29 cellular contexts compared by ENCODE assay signal in the genomic region with DNA sequence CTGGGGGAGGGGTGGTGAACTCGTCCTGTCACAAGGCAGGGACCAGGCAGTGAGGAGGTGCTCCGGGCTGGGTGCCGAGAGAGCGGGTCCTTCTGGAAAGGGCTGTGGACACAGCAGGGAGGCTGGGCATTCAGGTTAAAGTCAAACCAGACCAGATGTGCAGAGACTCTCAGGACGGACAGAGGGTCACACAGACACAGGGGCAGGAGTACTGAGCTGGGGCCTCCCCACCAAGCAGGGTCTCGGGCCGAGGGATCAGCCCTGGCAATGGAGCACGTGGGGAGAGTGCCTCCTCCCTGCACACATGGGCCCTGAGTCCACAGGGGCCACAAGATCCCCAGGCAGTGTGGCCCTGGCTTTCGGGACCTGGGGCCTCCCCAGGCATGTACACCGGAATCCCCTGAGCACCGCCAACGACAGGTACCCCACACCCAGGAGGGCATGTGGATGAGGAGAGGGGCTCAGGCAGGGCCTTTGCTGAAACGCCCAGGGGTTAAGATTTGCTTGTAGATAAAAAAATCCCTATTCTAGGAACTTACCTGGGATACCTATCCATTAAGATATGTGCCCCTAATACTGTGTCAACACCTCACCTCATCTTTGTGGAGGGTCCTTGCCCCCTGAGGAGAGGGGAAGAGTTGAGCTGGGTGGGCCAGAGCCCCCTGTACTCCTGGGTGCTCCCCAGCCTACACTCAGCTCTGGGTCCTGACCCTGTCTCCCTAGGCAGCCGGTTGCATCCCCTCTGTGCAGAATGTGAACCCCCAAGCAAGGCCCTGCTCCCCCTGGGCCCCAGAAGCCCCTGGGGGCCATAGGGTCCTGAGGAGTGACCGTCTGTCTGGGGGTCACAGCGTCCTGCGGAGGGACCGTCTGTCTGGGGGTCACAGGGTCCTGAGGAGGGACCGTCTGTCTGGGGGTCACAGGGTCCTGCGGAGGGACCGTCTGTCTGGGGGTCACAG. TPM values are rescaled to one million over a fixed set of nuclear protein-coding genes. Genes with fewer than 3 reads are reported as not detected.
A peak's percentile ranks its signal among the peaks of the same experiment; 100 is the strongest.
DNase-seq lines count a peak whose midpoint lies in the region; ATAC-seq, FAIRE-seq and TF ChIP-seq lines count a peak whose summit lies in the region.
"Had no signal": no experiment of that assay in that cellular context is flagged by ENCODE, and none has a peak within 500 bp of the region (broad histone marks: within the 10 kb centered on the region; RNA-seq: fewer than 3 reads in every experiment).

No MANE protein-coding gene starts in this region.

- H3K9me3 ChIP-seq in K562 (replicated peaks; ENCODE audit: control insufficient read depth, insufficient read depth, low read depth, low read length) (peaks cover 4% of the 10 kb centered on the region; the same call in 1 of the 2 replicates), mesenchymal stem cell (ENCODE audit: control insufficient read depth, low read length) (peaks cover 8% of the 10 kb centered on the region), aorta (ENCODE audit: control insufficient read depth, low read length) (no peaks in the 10 kb centered on the region)

- H4K8ac ChIP-seq in mesenchymal stem cell (ENCODE audit: low read length), result no peak overlapping the region

- H3K36me3 ChIP-seq in K562 (ENCODE audit: control insufficient read depth, insufficient read depth, low read length) (no peaks in the 10 kb centered on the region), mesenchymal stem cell (ENCODE audit: control insufficient read depth in 1 of 2, insufficient read depth in 2 of 2, low read depth in 1 of 2, low read length in 2 of 2) (peaks cover 0 to 3% of the 10 kb centered on the region in 2 experiments), aorta (ENCODE audit: control insufficient read depth in 1 of 2, insufficient read depth in 2 of 2, low read length in 1 of 2) (no peaks in the 10 kb centered on the region)
- H3K36me3 ChIP-seq: cardiac muscle cell had no signal

- CTCF ChIA-PET in K562 (lab: Yijun Ruan, JAX; ENCODE audit: low intra/inter-chr PET ratio), result interaction anchor here (0.7 to 1.3 kb wide), 2 partner anchors 77 to 78 kb away, joined by 3 to 5 read pairs; no protein-coding TSS in a partner anchor

- BruUV-seq in K562 (replicated peaks; lab: Mats Ljungman, UMichigan), result no TSS peak

- H2BK120ac ChIP-seq in mesenchymal stem cell (ENCODE audit: low read depth, low read length), result no peak overlapping the region

- no peaks in the 10 kb centered on the region for H3K9me1 ChIP-seq in K562 (ENCODE audit: control insufficient read depth, insufficient read depth, low read length)

- H2BK12ac ChIP-seq in mesenchymal stem cell (ENCODE audit: low read length in 2 of 2), result no peak overlapping the region

- DNase-seq in Right ventricle myocardium superior, result peak; percentile 22
- no peak for DNase-seq in left cardiac atrium
- DNase-seq in K562 (ENCODE audit: extremely low read depth in 1 of 4, low spot score in 3 of 4), result no peak
- no peak for DNase-seq in mesenchymal stem cell
- peak; percentile 48 to 66 for DNase-seq in aorta
- DNase-seq in stimulated activated naive CD4-positive, alpha-beta T cell treated with Interleukin-2 at 50 U/mL for 16 hours (lab: John Stamatoyannopoulos, UW), result no peak
- no peak for DNase-seq in NK-92 treated with Interleukin-12 subunit alpha and Interleukin-12 subunit beta, amount 100 ng/mL, for 24 hours (lab: John Stamatoyannopoulos, UW)
- DNase-seq in dorsolateral prefrontal cortex, result no peak
- DNase-seq: activated CD8-positive, alpha-beta memory T cell treated with anti-CD3 and anti-CD28 coated beads, Interleukin-2, amount 50 U/mL, for 48 hours; activated CD8-positive, alpha-beta T cell treated with anti-CD3 and anti-CD28 coated beads for 36 hours; CD4-positive, alpha-beta memory T cell; cortex of kidney; EL; left ventricle myocardium superior; MV-4-11; NCI-H1436; NCI-H2081; NCI-H526; SHP77 treated with DMSO at 0.1 percent for 48 hours; stimulated activated naive CD8-positive, alpha-beta T cell treated with anti-CD3 and anti-CD28 coated beads, Interleukin-15, Interleukin-2, amounts not matched to agents 100 U/mL and 50 U/mL, for 24 hours; SW 1271 had no signal

- no peaks in the 10 kb centered on the region for H3K79me2 ChIP-seq in K562 (ENCODE audit: control insufficient read depth, insufficient read depth, low read length)

- TF ChIP-seq RAD21 in K562 (CRISPR knock-in tag; conservative IDR thresholded peaks at IDR 0.05 in 1 of 2, IDR thresholded peaks at IDR 0.05 in 1 of 2), result no peak

- no peak for TF ChIP-seq CTCF in K562 (IDR thresholded peaks at IDR 0.05 in 2 of 3, conservative IDR thresholded peaks at IDR 0.05 in 1 of 3; ENCODE audit: insufficient read depth in 2 of 3, low read depth in 1 of 3, low read length in 3 of 3)
- TF ChIP-seq CTCF in dorsolateral prefrontal cortex (IDR thresholded peaks at IDR 0.05 in 54 of 56, conservative IDR thresholded peaks at IDR 0.05 in 2 of 56; ENCODE audit: low read depth in 1 of 56, partially characterized antibody in 56 of 56), result no peak

- 11% methylated on average over 20 of the region's 21 CpGs for WGBS in K562 (ENCODE audit: insufficient coverage, low coverage, missing lambda C conversion rate)
- 91% methylated on average over 19 of the region's 21 CpGs for WGBS in mesenchymal stem cell
- WGBS in aorta, 2 donors, result 89 to 90% methylated on average over 21 of the region's 21 CpGs

- in situ Hi-C loops in K562 (cut with MboI), result no loop called here

- TF ChIP-seq POLR2A in K562 (conservative IDR thresholded peaks at IDR 0.05), result no peak

- no peak overlapping the region for H3K18ac ChIP-seq in mesenchymal stem cell (ENCODE audit: low read depth in 1 of 2, low read length in 2 of 2)

- H3K9ac ChIP-seq in K562 (ENCODE audit: insufficient read depth in 1 of 2, low read depth in 2 of 2, low read length in 2 of 2) (0 out of 4 replicates have a peak overlapping the region, but pooled peaks of 1 of the 2 experiments have one; percentile 46), mesenchymal stem cell (ENCODE audit: low read length) (no peak overlapping the region)

- peak overlapping the region; percentile 26 for H2AK5ac ChIP-seq in mesenchymal stem cell (ENCODE audit: low read length, severe bottlenecking)

- H3K4me3 ChIP-seq in K562 (no peak overlapping the region), mesenchymal stem cell (ENCODE audit: insufficient read depth in 1 of 2, low read depth in 1 of 2, low read length in 2 of 2) (no peak overlapping the region), aorta (ENCODE audit: low read length in 2 of 2) (no peak overlapping the region), dorsolateral prefrontal cortex (no peak overlapping the region)
- H3K4me3 ChIP-seq: cardiac muscle cell, skin epidermis had no signal

- intact Hi-C loops in Right ventricle myocardium superior (cut with DNase I), result no loop called here
- intact Hi-C loops in left cardiac atrium (cut with DNase I), result no loop called here
- intact Hi-C loops in K562 (cut with micrococcal nuclease), result loop anchor here (2.0 kb wide), 1 partner anchor 79 kb away; no protein-coding TSS in a partner anchor
- intact Hi-C loops in aorta (cut with DNase I), result no loop called here
- intact Hi-C loops in dorsolateral prefrontal cortex (cut with DNase I), result no loop called here

- peak overlapping the region in 1 of 2 experiments; percentile 26 for H3K14ac ChIP-seq in mesenchymal stem cell (ENCODE audit: low read length in 2 of 2)

- no peak overlapping the region for H4K91ac ChIP-seq in mesenchymal stem cell (ENCODE audit: low read length)

- no peak overlapping the region for H3K23ac ChIP-seq in mesenchymal stem cell (ENCODE audit: low read length in 2 of 2)

- H3K79me1 ChIP-seq in mesenchymal stem cell (replicated peaks; ENCODE audit: low read length, poor library complexity, severe bottlenecking), result no peaks in the 10 kb centered on the region

- H2AFZ ChIP-seq in K562 (ENCODE audit: low read depth, low read length) (no peak overlapping the region), mesenchymal stem cell (ENCODE audit: low read depth, low read length) (no peak overlapping the region)

- peaks cover 41 to 66% of the 10 kb centered on the region in 2 experiments for H3K27me3 ChIP-seq in K562 (ENCODE audit: control insufficient read depth in 2 of 2, insufficient read depth in 2 of 2, low read length in 2 of 2)
- H3K27me3 ChIP-seq in mesenchymal stem cell (ENCODE audit: control insufficient read depth in 1 of 2, insufficient read depth in 1 of 2, low read length in 2 of 2), result peaks cover 0 to 32% of the 10 kb centered on the region in 2 experiments
- no peaks in the 10 kb centered on the region for H3K27me3 ChIP-seq in aorta (ENCODE audit: control insufficient read depth in 1 of 2, insufficient read depth in 2 of 2, low read length in 1 of 2)
- H3K27me3 ChIP-seq in dorsolateral prefrontal cortex, result peaks cover 0 to 31% (median 0%) of the 10 kb centered on the region in 45 donors
- H3K27me3 ChIP-seq: cardiac muscle cell had no signal

- TF ChIP-seq EP300 in K562 (IDR thresholded peaks at IDR 0.05; ENCODE audit: low read length), result no peak

- H3K4me2 ChIP-seq in K562 (ENCODE audit: insufficient read depth, low read length), result no peak overlapping the region
- H3K4me2 ChIP-seq in mesenchymal stem cell (ENCODE audit: low read length, poor library complexity, severe bottlenecking), result no peak overlapping the region

- POLR2A ChIA-PET in K562 (lab: Yijun Ruan, JAX), result interaction anchor here (0.7 kb wide), 1 partner anchor 195 kb away, joined by 3 read pairs; no protein-coding TSS in a partner anchor

- H3K27ac ChIP-seq in K562 (ENCODE audit: extremely low read depth, low read depth, low read length) (no peak overlapping the region), mesenchymal stem cell (ENCODE audit: low read length, poor library complexity, severe bottlenecking) (no peak overlapping the region), aorta (ENCODE audit: low read depth in 1 of 2, low read length in 2 of 2) (no peak overlapping the region), dorsolateral prefrontal cortex (no peak overlapping the region)
- H3K27ac ChIP-seq: cardiac muscle cell, skin epidermis had no signal

- no peak for FAIRE-seq in K562 (lab: Jason Lieb, UNC)
- FAIRE-seq: A204.1, astrocyte, GM18507 had no signal

- H3K4ac ChIP-seq in mesenchymal stem cell (ENCODE audit: low read depth in 1 of 2, low read length in 2 of 2), result no peak overlapping the region

- H3K4me1 ChIP-seq in K562 (replicated peaks in 1 of 2; ENCODE audit: control insufficient read depth in 2 of 2, insufficient read depth in 2 of 2, low read length in 2 of 2), result peaks cover 0 to 28% of the 10 kb centered on the region in 2 experiments; a peak in 2 of 5 replicates
- peaks cover 40% of the 10 kb centered on the region for H3K4me1 ChIP-seq in mesenchymal stem cell (ENCODE audit: control insufficient read depth, insufficient read depth, low read depth, low read length)
- peaks cover 2 to 3% of the 10 kb centered on the region in 2 donors for H3K4me1 ChIP-seq in aorta (ENCODE audit: control insufficient read depth in 1 of 2, insufficient read depth in 2 of 2, low read length in 2 of 2)

- ATAC-seq in Right ventricle myocardium superior (ENCODE audit: poor library complexity) (no peak), left cardiac atrium (no peak), K562 (no peak), aorta (ENCODE audit: low FRiP score) (no peak)
- ATAC-seq: activated CD8-positive, alpha-beta T cell treated with anti-CD3 and anti-CD28 coated beads for 36 hours; activated naive CD4-positive, alpha-beta T cell treated with anti-CD3 and anti-CD28 coated beads, Interleukin-2, amount 50 U/mL, for 72 hours; activated T-helper 17 cell treated with anti-CD3 and anti-CD28 coated beads, Interleukin-2, amount 50 U/mL, for 72 hours; left ventricle myocardium superior; Panc1; stimulated activated naive CD8-positive, alpha-beta T cell treated with anti-CD3 and anti-CD28 coated beads, Interleukin-15, Interleukin-2, amounts not matched to agents 100 U/mL and 50 U/mL, for 24 hours had no signal

- peaks cover 5% of the 10 kb centered on the region; the same call in 1 of the 2 replicates for H4K20me1 ChIP-seq in K562 (replicated peaks; ENCODE audit: control insufficient read depth, insufficient read depth, low read length)

- H2BK5ac ChIP-seq in mesenchymal stem cell (ENCODE audit: low read depth, low read length, poor library complexity, severe bottlenecking), result no peak overlapping the region

- no peak overlapping the region for H2BK15ac ChIP-seq in mesenchymal stem cell (ENCODE audit: low read depth, poor library complexity, severe bottlenecking)

RNA-seq across cellular contexts. Expression of a gene that starts 46.9 kb away (rescaled TPM):
- total RNA-seq in Right ventricle myocardium superior (11.6 TPM), left cardiac atrium (10 to 100 TPM; 20.6 to 21.7 TPM), K562 (2014; rRNA removed) (7.7 and 9.1 TPM in 2 replicates), K562 (2014; rRNA removed; fragmentation: Illumina TruSeq; extraction: Trizol) (8.3 TPM in 2 replicates), K562 (2015; rRNA removed; fragmentation: Illumina TruSeq; extraction: Trizol) (6.4 and 7.1 TPM in 2 replicates), K562 (2021) (12.0 and 16.0 TPM in 2 replicates), aorta (100 to 1,000 TPM in 1 of 2 donors, 10 to 100 TPM in 1; 87.9 to 224 TPM), dorsolateral prefrontal cortex (10 to 100 TPM; 22.6 to 83.5 (median 57.4) TPM)
- 40.2 and 48.3 TPM in 2 replicates for total RNA-seq in K562 (2011; cell fraction: chromatin; rRNA removed; ENCODE audit: low replicate concordance)
- 29.0 and 30.4 TPM in 2 replicates for total RNA-seq in K562 (2011; cell fraction: nucleolus; rRNA removed)
- 24.6 and 33.4 TPM in 2 replicates for total RNA-seq in K562 (2011; cell fraction: nucleoplasm; rRNA removed)
- polyA plus RNA-seq in K562 (2011; rRNA removed) (8.4 and 11.8 TPM in 2 replicates), K562 (2014; fragmentation: Illumina TruSeq; extraction: Trizol) (7.3 and 9.2 TPM in 2 replicates), K562 (2014; fragmentation: Nextera tagmentation; extraction: Ambion mirVana) (1 to 10 TPM; 7.1 to 8.1 TPM), K562 (2014; rRNA removed) (6.7 and 12.8 TPM in 2 replicates), aorta (10 to 100 TPM; 54.7 to 93.3 TPM)
- 6.6 and 7.4 TPM in 2 replicates for polyA plus RNA-seq in K562 (2011; cell fraction: cytosol; rRNA removed)
- 15.0 and 23.8 TPM in 2 replicates for polyA plus RNA-seq in K562 (2011; cell fraction: nucleus; rRNA removed)
- polyA plus RNA-seq in K562 (2012), result 7.5 and 8.1 TPM in 2 replicates
- 10.4 and 16.9 TPM in 2 replicates for polyA minus RNA-seq in K562 (2011; rRNA and poly(A)+ RNA removed)
- polyA minus RNA-seq in K562 (2011; cell fraction: cytosol; rRNA and poly(A)+ RNA removed), result 12.7 and 15.3 TPM in 2 replicates
- 13.3 and 18.3 TPM in 2 replicates for polyA minus RNA-seq in K562 (2011; cell fraction: nucleus; rRNA and poly(A)+ RNA removed)
- polyA plus RNA-seq in mesenchymal stem cell (2013, experiment 1 of 2), result 4.7 TPM
- polyA plus RNA-seq in mesenchymal stem cell (2013, experiment 2 of 2), result 5.0 TPM

Comparison
In these comparisons a context has a peak if more than half of its experiments do, and no peak if none do; other contexts are left out.
1. DNase-seq: peak in Right ventricle myocardium superior (single experiment) and aorta (2 of 2); none in left cardiac atrium (single experiment), K562 (0 of 4), mesenchymal stem cell (single experiment), stimulated activated naive CD4-positive, alpha-beta T cell treated with Interleukin-2 at 50 U/mL for 16 hours (single experiment), NK-92 treated with Interleukin-12 subunit alpha and Interleukin-12 subunit beta, amount 100 ng/mL, for 24 hours (single experiment) and dorsolateral prefrontal cortex (0 of 10).